ENCODE assay signal across 16 cellular contexts in the genomic region with DNA sequence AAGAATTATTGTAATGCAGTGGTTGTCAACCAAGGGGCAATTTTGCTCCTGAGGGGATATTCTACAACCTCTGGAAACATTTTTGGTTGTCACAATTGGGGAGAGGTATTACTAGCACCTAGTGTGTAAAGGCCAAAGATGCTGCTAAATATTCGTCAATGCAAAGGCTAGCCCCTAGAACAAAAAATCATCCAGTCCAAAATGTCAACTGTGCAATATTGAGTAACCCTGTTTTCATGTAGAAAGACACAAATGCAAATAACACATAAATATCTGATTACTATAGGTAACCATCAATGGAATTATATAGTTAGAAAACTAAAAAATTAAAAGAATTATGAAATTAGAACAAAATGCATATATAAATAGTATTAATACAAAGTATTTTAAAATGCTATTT. TPM values are rescaled to one million over a fixed set of nuclear protein-coding genes. Genes with fewer than 3 reads are reported as not detected.
DNase-seq lines count a peak whose midpoint lies in the region; ATAC-seq, FAIRE-seq and TF ChIP-seq lines count a peak whose summit lies in the region.
"Had no signal": no experiment of that assay in that cellular context is flagged by ENCODE, and none has a peak within 500 bp of the region (broad histone marks: within the 10 kb centered on the region; RNA-seq: fewer than 3 reads in every experiment).

No MANE protein-coding gene starts in this region.

- intact Hi-C loops in CD4-positive, alpha-beta T cell (cut with DNase I, micrococcal nuclease): loop anchor here in 1 of 2 experiments (2.0 kb wide), 1 partner anchor 16 kb away; no protein-coding TSS in a partner anchor
- intact Hi-C loops in adrenal gland (cut with DNase I): no loop called here

- POLR2A ChIA-PET in CD4-positive, alpha-beta T cell (lab: Charles Lee): no interaction called here

- H3K4me1 ChIP-seq in adrenal gland (replicated peaks in 1 of 2): peaks cover 14 to 80% of the 10 kb centered on the region in 2 donors

- no peaks in the 10 kb centered on the region for H3K9me3 ChIP-seq in CD4-positive, alpha-beta T cell (ENCODE audit: control insufficient read depth, low read length)
- H3K9me3 ChIP-seq in adrenal gland (replicated peaks in 1 of 3): no peaks in the 10 kb centered on the region

- CTCF ChIA-PET in CD4-positive, alpha-beta T cell (lab: Charles Lee): no interaction called here

- no peaks in the 10 kb centered on the region for H3K9me3 Mint-ChIP-seq in CD4-positive, alpha-beta T cell
- no peaks in the 10 kb centered on the region for H3K9me3 Mint-ChIP-seq in HFFc6
- H3K9me3 Mint-ChIP-seq in osteocyte (ENCODE audit: unreplicated experiment): no peaks in the 10 kb centered on the region
- H3K9me3 Mint-ChIP-seq in nephron progenitor cell: no peaks in the 10 kb centered on the region
- H3K9me3 Mint-ChIP-seq: CD4-positive, alpha-beta memory T cell; IgD-negative memory B cell had no signal

- WGBS in adrenal gland, 4 donors: 0 to 88% (median 31%) methylated on average over 1 of the region's 1 CpG

- H3K36me3 Mint-ChIP-seq in CD4-positive, alpha-beta T cell (ENCODE audit: low read depth): peaks cover 66% of the 10 kb centered on the region
- H3K36me3 Mint-ChIP-seq in HFFc6 (ENCODE audit: low read depth): peaks cover 26% of the 10 kb centered on the region
- H3K36me3 Mint-ChIP-seq in osteocyte (ENCODE audit: unreplicated experiment): peaks cover 18% of the 10 kb centered on the region
- peaks cover 31% of the 10 kb centered on the region for H3K36me3 Mint-ChIP-seq in nephron progenitor cell (ENCODE audit: low read depth)
- H3K36me3 Mint-ChIP-seq: IgD-negative memory B cell had no signal

- H3K4me3 Mint-ChIP-seq in CD4-positive, alpha-beta T cell: no peak overlapping the region
- H3K4me3 Mint-ChIP-seq in HFFc6 (no peak overlapping the region; the same call in 1 of the 2 replicates), osteocyte (ENCODE audit: unreplicated experiment) (no peak overlapping the region), nephron progenitor cell (no peak overlapping the region)
- H3K4me3 Mint-ChIP-seq: CD4-positive, alpha-beta memory T cell had no signal

- no peak for TF ChIP-seq POLR2A in adrenal gland (IDR thresholded peaks at IDR 0.05)

- H3K27ac Mint-ChIP-seq in CD4-positive, alpha-beta T cell: peak overlapping the region; percentile 87
- H3K27ac Mint-ChIP-seq in HFFc6 (peak overlapping the region; percentile 96), osteocyte (ENCODE audit: unreplicated experiment) (peak overlapping the region; percentile 89), nephron progenitor cell (no peak overlapping the region)

- ATAC-seq in CD4-positive, alpha-beta T cell (ENCODE audit: poor library complexity): no peak
- ATAC-seq in GM21447 (IDR thresholded peaks at IDR 0.05; ENCODE audit: unreplicated experiment): no peak
- ATAC-seq: GM12878, HCT116 had no signal

- TF ChIP-seq CTCF in CD4-positive, alpha-beta T cell (IDR thresholded peaks at IDR 0.05): no peak
- TF ChIP-seq CTCF in HFFc6 (IDR thresholded peaks at IDR 0.05): no peak
- no peak for TF ChIP-seq CTCF in osteocyte (IDR thresholded peaks at IDR 0.05)
- TF ChIP-seq CTCF in nephron progenitor cell (IDR thresholded peaks at IDR 0.05): no peak
- no peak for TF ChIP-seq CTCF in adrenal gland (IDR thresholded peaks at IDR 0.05)

- no peaks in the 10 kb centered on the region for H3K27me3 Mint-ChIP-seq in CD4-positive, alpha-beta T cell
- H3K27me3 Mint-ChIP-seq in HFFc6 (ENCODE audit: insufficient read depth) (no peaks in the 10 kb centered on the region; the same call in 1 of the 2 replicates), osteocyte (ENCODE audit: unreplicated experiment) (no peaks in the 10 kb centered on the region), nephron progenitor cell (ENCODE audit: low read depth, poor library complexity) (peaks cover 3% of the 10 kb centered on the region)
- H3K27me3 Mint-ChIP-seq: CD4-positive, alpha-beta memory T cell; IgD-negative memory B cell had no signal

- no peak overlapping the region for H3K27ac ChIP-seq in CD4-positive, alpha-beta T cell (ENCODE audit: low read depth, low read length)
- peak overlapping the region in 2 of 5 donors; percentile 23 to 59 for H3K27ac ChIP-seq in adrenal gland

- no peaks in the 10 kb centered on the region for H3K36me3 ChIP-seq in adrenal gland (replicated peaks in 1 of 2)

- no peaks in the 10 kb centered on the region for H3K27me3 ChIP-seq in CD4-positive, alpha-beta T cell (ENCODE audit: control insufficient read depth, insufficient read depth, low read length)
- H3K27me3 ChIP-seq in adrenal gland: no peaks in the 10 kb centered on the region
- H3K27me3 ChIP-seq: dorsolateral prefrontal cortex had no signal

- peaks cover 76% of the 10 kb centered on the region for H3K4me1 Mint-ChIP-seq in CD4-positive, alpha-beta T cell (ENCODE audit: low read depth)
- peaks cover 92% of the 10 kb centered on the region for H3K4me1 Mint-ChIP-seq in HFFc6 (ENCODE audit: low read depth)
- peaks cover 75% of the 10 kb centered on the region for H3K4me1 Mint-ChIP-seq in osteocyte (ENCODE audit: unreplicated experiment)
- H3K4me1 Mint-ChIP-seq in nephron progenitor cell: peaks cover 26% of the 10 kb centered on the region

- no peak overlapping the region for H3K4me3 ChIP-seq in adrenal gland
- H3K4me3 ChIP-seq: dorsolateral prefrontal cortex, GM12878 had no signal

- DNase-seq in CD4-positive, alpha-beta T cell: no peak
- DNase-seq in HFFc6 (no peak), osteocyte (ENCODE audit: extremely low spot score, unreplicated experiment) (no peak), nephron progenitor cell (no peak), adrenal gland (no peak)
- DNase-seq: activated T-cell treated with anti-CD3 and anti-CD28 coated beads, Interleukin-2, amount 50 U/mL, for 48 hours; CD4-positive, alpha-beta memory T cell; dorsolateral prefrontal cortex; NCI-H1092 treated with DMSO at 0.1 percent for 48 hours; occipital lobe; SHP77 had no signal

- peak; percentile 35 for FAIRE-seq in endometrium (lab: Jason Lieb, UNC)
- FAIRE-seq: GM12878 had no signal

RNA-seq across cellular contexts. Expression of a gene that starts 26.1 kb away (rescaled TPM):
- total RNA-seq in CD4-positive, alpha-beta T cell: 10 to 100 TPM; 83.7 to 94.4 TPM
- 10 to 100 TPM; 69.8 to 88.1 (median 78.6) TPM for total RNA-seq in HFFc6 (2021; fragmentation: NEBNext Ultra II Directional; extraction: Animal tissue kit (Norgen Biotek cat#: 25700))
- 93.4 and 99.8 TPM in 2 replicates for total RNA-seq in osteocyte
- 100 to 1,000 TPM in 3 of 8 donors, 10 to 100 TPM in 5; 65.2 to 138 (median 76.7) TPM for total RNA-seq in adrenal gland
- polyA plus RNA-seq in adrenal gland: 10 to 100 TPM; 20.2 to 72.0 (median 22.5) TPM
